In genomic region chr7:87219545-87220025, GRCh38 we compare ENCODE assay signal across 1 cellular context.
TF ChIP-seq lines count a peak whose summit lies in the region.

Gene TMEM243, minus strand, starts transcription at chr7:87219732. Its CDS starts 229 bp downstream, at chr7:87219503.

TF ChIP-seq in GM12878, 131 proteins besides CTCF, POLR2A, EP300 and RAD21 (continued from another document and continues in another):
- peak; percentile 67 for TF ChIP-seq NKRF (conservative IDR thresholded peaks at IDR 0.05)
- TF ChIP-seq RBBP5 (conservative IDR thresholded peaks at IDR 0.05): no peak
- no peak for TF ChIP-seq ZNF622 (IDR thresholded peaks at IDR 0.05)
- TF ChIP-seq BRCA1 (IDR thresholded peaks at IDR 0.05; ENCODE audit: low read depth, low read length): no peak
- TF ChIP-seq, protein P1, sequence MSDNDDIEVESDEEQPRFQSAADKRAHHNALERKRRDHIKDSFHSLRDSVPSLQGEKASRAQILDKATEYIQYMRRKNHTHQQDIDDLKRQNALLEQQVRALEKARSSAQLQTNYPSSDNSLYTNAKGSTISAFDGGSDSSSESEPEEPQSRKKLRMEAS (IDR thresholded peaks at IDR 0.05; ENCODE audit: low read depth, low read length): peak; percentile 66; the same call in 1 of the 2 replicates
- TF ChIP-seq RCOR1 (conservative IDR thresholded peaks at IDR 0.05; ENCODE audit: low read depth, low read length): no peak; the same call in 1 of the 2 replicates
- no peak for TF ChIP-seq NFXL1 (IDR thresholded peaks at IDR 0.05; ENCODE audit: borderline replicate concordance)
- TF ChIP-seq SMC3 (IDR thresholded peaks at IDR 0.05; ENCODE audit: borderline replicate concordance, low read length): no peak; the same call in 1 of the 2 replicates
- TF ChIP-seq IKZF1 (conservative IDR thresholded peaks at IDR 0.05): peak; percentile 97
- TF ChIP-seq, protein P2, sequence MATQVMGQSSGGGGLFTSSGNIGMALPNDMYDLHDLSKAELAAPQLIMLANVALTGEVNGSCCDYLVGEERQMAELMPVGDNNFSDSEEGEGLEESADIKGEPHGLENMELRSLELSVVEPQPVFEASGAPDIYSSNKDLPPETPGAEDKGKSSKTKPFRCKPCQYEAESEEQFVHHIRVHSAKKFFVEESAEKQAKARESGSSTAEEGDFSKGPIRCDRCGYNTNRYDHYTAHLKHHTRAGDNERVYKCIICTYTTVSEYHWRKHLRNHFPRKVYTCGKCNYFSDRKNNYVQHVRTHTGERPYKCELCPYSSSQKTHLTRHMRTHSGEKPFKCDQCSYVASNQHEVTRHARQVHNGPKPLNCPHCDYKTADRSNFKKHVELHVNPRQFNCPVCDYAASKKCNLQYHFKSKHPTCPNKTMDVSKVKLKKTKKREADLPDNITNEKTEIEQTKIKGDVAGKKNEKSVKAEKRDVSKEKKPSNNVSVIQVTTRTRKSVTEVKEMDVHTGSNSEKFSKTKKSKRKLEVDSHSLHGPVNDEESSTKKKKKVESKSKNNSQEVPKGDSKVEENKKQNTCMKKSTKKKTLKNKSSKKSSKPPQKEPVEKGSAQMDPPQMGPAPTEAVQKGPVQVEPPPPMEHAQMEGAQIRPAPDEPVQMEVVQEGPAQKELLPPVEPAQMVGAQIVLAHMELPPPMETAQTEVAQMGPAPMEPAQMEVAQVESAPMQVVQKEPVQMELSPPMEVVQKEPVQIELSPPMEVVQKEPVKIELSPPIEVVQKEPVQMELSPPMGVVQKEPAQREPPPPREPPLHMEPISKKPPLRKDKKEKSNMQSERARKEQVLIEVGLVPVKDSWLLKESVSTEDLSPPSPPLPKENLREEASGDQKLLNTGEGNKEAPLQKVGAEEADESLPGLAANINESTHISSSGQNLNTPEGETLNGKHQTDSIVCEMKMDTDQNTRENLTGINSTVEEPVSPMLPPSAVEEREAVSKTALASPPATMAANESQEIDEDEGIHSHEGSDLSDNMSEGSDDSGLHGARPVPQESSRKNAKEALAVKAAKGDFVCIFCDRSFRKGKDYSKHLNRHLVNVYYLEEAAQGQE (IDR thresholded peaks at IDR 0.05; ENCODE audit: low read depth, low read length): peak; percentile 45; the same call in 1 of the 2 replicates
- no peak for TF ChIP-seq ZBTB11 (CRISPR knock-in tag; IDR thresholded peaks at IDR 0.05)
- peak; percentile 51; the same call in 1 of the 2 replicates for TF ChIP-seq TARDBP (IDR thresholded peaks at IDR 0.05; ENCODE audit: borderline replicate concordance)
- TF ChIP-seq TCF3 (IDR thresholded peaks at IDR 0.05; ENCODE audit: borderline replicate concordance, insufficient read depth, low read depth, low read length): peak; percentile 91
- TF ChIP-seq HCFC1 (IDR thresholded peaks at IDR 0.05; ENCODE audit: low read length): no peak
- TF ChIP-seq, protein P3, sequence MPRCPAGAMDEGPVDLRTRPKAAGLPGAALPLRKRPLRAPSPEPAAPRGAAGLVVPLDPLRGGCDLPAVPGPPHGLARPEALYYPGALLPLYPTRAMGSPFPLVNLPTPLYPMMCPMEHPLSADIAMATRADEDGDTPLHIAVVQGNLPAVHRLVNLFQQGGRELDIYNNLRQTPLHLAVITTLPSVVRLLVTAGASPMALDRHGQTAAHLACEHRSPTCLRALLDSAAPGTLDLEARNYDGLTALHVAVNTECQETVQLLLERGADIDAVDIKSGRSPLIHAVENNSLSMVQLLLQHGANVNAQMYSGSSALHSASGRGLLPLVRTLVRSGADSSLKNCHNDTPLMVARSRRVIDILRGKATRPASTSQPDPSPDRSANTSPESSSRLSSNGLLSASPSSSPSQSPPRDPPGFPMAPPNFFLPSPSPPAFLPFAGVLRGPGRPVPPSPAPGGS (IDR thresholded peaks at IDR 0.05; ENCODE audit: borderline replicate concordance, insufficient read depth, low read depth, low read length, poor library complexity, severe bottlenecking): peak; percentile 76
- TF ChIP-seq MEF2B (IDR thresholded peaks at IDR 0.05; ENCODE audit: partially characterized antibody, poor library complexity, severe bottlenecking): peak; percentile 49
- peak; percentile 79 for TF ChIP-seq MYC (IDR thresholded peaks at IDR 0.05; ENCODE audit: insufficient read depth, insufficient read length, insufficient replicate concordance, low read length, severe bottlenecking)
- TF ChIP-seq RB1 (IDR thresholded peaks at IDR 0.05; ENCODE audit: borderline replicate concordance): no peak; the same call in 1 of the 2 replicates
- TF ChIP-seq, protein P4, sequence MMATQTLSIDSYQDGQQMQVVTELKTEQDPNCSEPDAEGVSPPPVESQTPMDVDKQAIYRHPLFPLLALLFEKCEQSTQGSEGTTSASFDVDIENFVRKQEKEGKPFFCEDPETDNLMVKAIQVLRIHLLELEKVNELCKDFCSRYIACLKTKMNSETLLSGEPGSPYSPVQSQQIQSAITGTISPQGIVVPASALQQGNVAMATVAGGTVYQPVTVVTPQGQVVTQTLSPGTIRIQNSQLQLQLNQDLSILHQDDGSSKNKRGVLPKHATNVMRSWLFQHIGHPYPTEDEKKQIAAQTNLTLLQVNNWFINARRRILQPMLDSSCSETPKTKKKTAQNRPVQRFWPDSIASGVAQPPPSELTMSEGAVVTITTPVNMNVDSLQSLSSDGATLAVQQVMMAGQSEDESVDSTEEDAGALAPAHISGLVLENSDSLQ (IDR thresholded peaks at IDR 0.05): peak; percentile 16; the same call in 1 of the 2 replicates
- TF ChIP-seq JUND (IDR thresholded peaks at IDR 0.05; ENCODE audit: low read depth, low read length): 0 out of 2 replicates have a peak, but pooled peaks have one; percentile 16
- TF ChIP-seq SP1 (IDR thresholded peaks at IDR 0.05; ENCODE audit: low read depth, low read length): peak; percentile 41
- TF ChIP-seq KLF5 (IDR thresholded peaks at IDR 0.05; ENCODE audit: partially characterized antibody): no peak
- TF ChIP-seq ZNF207 (IDR thresholded peaks at IDR 0.05; ENCODE audit: borderline replicate concordance): no peak
- no peak for TF ChIP-seq ATF3 (IDR thresholded peaks at IDR 0.05; ENCODE audit: borderline replicate concordance, extremely low read depth, low read depth, low read length)
- TF ChIP-seq RAD51 (IDR thresholded peaks at IDR 0.05): no peak
- peak; percentile 58; the same call in 1 of the 2 replicates for TF ChIP-seq TBL1XR1 (IDR thresholded peaks at IDR 0.05; ENCODE audit: low read depth, low read length)
- no peak for TF ChIP-seq MTA3 (IDR thresholded peaks at IDR 0.05; ENCODE audit: borderline replicate concordance, low read length)
- peak; percentile 68 to 81; a peak in 3 of 4 replicates for TF ChIP-seq BHLHE40 (IDR thresholded peaks at IDR 0.05; ENCODE audit: borderline replicate concordance in 1 of 2, low read depth in 2 of 2, low read length in 1 of 2)
- TF ChIP-seq RELB (IDR thresholded peaks at IDR 0.05; ENCODE audit: low read depth): no peak; the same call in 1 of the 2 replicates
- TF ChIP-seq PML (IDR thresholded peaks at IDR 0.05; ENCODE audit: low read length): no peak
- TF ChIP-seq EGR1 (IDR thresholded peaks at IDR 0.05; ENCODE audit: borderline replicate concordance in 1 of 2, low read depth in 2 of 2, low read length in 2 of 2): peak; percentile 55 to 99
- TF ChIP-seq MYB (IDR thresholded peaks at IDR 0.05; ENCODE audit: borderline replicate concordance, low read depth, low read length): no peak
- TF ChIP-seq, protein P5, sequence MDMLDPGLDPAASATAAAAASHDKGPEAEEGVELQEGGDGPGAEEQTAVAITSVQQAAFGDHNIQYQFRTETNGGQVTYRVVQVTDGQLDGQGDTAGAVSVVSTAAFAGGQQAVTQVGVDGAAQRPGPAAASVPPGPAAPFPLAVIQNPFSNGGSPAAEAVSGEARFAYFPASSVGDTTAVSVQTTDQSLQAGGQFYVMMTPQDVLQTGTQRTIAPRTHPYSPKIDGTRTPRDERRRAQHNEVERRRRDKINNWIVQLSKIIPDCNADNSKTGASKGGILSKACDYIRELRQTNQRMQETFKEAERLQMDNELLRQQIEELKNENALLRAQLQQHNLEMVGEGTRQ (IDR thresholded peaks at IDR 0.05; ENCODE audit: borderline replicate concordance, low read depth, low read length): no peak
- TF ChIP-seq E2F8 (IDR thresholded peaks at IDR 0.05; ENCODE audit: low read depth, partially characterized antibody): no peak
